ENCODE assay signal across 1 cellular context in genomic region chr6:33206864-33207568, GRCh38.
TF ChIP-seq lines count a peak whose summit lies in the region.

No MANE protein-coding gene starts in this region.

TF ChIP-seq in GM23338, 12 proteins besides CTCF, POLR2A, EP300 and RAD21 (continued from another document):
- TF ChIP-seq, protein P1, sequence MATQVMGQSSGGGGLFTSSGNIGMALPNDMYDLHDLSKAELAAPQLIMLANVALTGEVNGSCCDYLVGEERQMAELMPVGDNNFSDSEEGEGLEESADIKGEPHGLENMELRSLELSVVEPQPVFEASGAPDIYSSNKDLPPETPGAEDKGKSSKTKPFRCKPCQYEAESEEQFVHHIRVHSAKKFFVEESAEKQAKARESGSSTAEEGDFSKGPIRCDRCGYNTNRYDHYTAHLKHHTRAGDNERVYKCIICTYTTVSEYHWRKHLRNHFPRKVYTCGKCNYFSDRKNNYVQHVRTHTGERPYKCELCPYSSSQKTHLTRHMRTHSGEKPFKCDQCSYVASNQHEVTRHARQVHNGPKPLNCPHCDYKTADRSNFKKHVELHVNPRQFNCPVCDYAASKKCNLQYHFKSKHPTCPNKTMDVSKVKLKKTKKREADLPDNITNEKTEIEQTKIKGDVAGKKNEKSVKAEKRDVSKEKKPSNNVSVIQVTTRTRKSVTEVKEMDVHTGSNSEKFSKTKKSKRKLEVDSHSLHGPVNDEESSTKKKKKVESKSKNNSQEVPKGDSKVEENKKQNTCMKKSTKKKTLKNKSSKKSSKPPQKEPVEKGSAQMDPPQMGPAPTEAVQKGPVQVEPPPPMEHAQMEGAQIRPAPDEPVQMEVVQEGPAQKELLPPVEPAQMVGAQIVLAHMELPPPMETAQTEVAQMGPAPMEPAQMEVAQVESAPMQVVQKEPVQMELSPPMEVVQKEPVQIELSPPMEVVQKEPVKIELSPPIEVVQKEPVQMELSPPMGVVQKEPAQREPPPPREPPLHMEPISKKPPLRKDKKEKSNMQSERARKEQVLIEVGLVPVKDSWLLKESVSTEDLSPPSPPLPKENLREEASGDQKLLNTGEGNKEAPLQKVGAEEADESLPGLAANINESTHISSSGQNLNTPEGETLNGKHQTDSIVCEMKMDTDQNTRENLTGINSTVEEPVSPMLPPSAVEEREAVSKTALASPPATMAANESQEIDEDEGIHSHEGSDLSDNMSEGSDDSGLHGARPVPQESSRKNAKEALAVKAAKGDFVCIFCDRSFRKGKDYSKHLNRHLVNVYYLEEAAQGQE (IDR thresholded peaks at IDR 0.05; ENCODE audit: unreplicated experiment): no peak
- TF ChIP-seq, protein P2, sequence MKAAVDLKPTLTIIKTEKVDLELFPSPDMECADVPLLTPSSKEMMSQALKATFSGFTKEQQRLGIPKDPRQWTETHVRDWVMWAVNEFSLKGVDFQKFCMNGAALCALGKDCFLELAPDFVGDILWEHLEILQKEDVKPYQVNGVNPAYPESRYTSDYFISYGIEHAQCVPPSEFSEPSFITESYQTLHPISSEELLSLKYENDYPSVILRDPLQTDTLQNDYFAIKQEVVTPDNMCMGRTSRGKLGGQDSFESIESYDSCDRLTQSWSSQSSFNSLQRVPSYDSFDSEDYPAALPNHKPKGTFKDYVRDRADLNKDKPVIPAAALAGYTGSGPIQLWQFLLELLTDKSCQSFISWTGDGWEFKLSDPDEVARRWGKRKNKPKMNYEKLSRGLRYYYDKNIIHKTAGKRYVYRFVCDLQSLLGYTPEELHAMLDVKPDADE (IDR thresholded peaks at IDR 0.05): no peak
- TF ChIP-seq POLR2AphosphoS5 (IDR thresholded peaks at IDR 0.05; ENCODE audit: low read depth): no peak
- TF ChIP-seq ZNF331 (CRISPR knock-in tag; IDR thresholded peaks at IDR 0.05; ENCODE audit: low read depth): no peak
- no peak for TF ChIP-seq NANOG (IDR thresholded peaks at IDR 0.05; ENCODE audit: borderline replicate concordance)
- TF ChIP-seq EZH2phosphoT487 (IDR thresholded peaks at IDR 0.05; ENCODE audit: unreplicated experiment): no peak
- no peak for TF ChIP-seq EZH2 (IDR thresholded peaks at IDR 0.05; ENCODE audit: low read depth, unreplicated experiment)
